Comparison of ENCODE assay signal across 17 cellular contexts in genomic region chr21:15397258-15397657, GRCh38.
DNase-seq lines count a peak whose midpoint lies in the region; ATAC-seq, FAIRE-seq and TF ChIP-seq lines count a peak whose summit lies in the region.
"Had no signal": no experiment of that assay in that cellular context is flagged by ENCODE, and none has a peak within 500 bp of the region (broad histone marks: within the 10 kb centered on the region; RNA-seq: fewer than 3 reads in every experiment).

No MANE protein-coding gene starts in this region.

- DNase-seq in NCI-H748 (lab: John Stamatoyannopoulos, UW; ENCODE audit: unreplicated experiment) = peak; percentile 64
- DNase-seq in NCI-H748 treated with DMSO at 0.1 percent for 48 hours (lab: John Stamatoyannopoulos, UW) = no peak
- DNase-seq in NCI-H2029 treated with DMSO at 0.1 percent for 48 hours (lab: John Stamatoyannopoulos, UW) = peak; percentile 50
- DNase-seq in HepG2 (ENCODE audit: low spot score) = peak; percentile 2
- DNase-seq in immature natural killer cell = no peak
- DNase-seq: BE2C; Caco-2; CD8-positive, alpha-beta T cell; DND-41; GDM1; GM23248; H7 had no signal

- FAIRE-seq in HepG2 (lab: Jason Lieb, UNC) = no peak
- FAIRE-seq: A549, GM12892 had no signal

- H3K27ac Mint-ChIP-seq in immature natural killer cell = no peak overlapping the region
- H3K27ac Mint-ChIP-seq: CD14-positive monocyte; CD8-positive, alpha-beta T cell; IgD-negative memory B cell had no signal

- no peak for TF ChIP-seq CTCF in HepG2 (CRISPR knock-in tag; IDR thresholded peaks at IDR 0.05)

- POLR2A ChIA-PET in HepG2 (lab: Yijun Ruan, JAX) = no interaction called here

- no peak overlapping the region for H3K27ac ChIP-seq in HepG2 (ENCODE audit: extremely low read length, insufficient read depth, low read length)
- H3K27ac ChIP-seq: A549, GM23248 had no signal

- no peak overlapping the region for H3K4me2 ChIP-seq in HepG2 (ENCODE audit: low read depth, low read length)
- H3K4me2 ChIP-seq: A549 had no signal

- TF ChIP-seq EP300 in HepG2 (IDR thresholded peaks at IDR 0.05; ENCODE audit: low read depth in 2 of 2, low read length in 2 of 2) (no peak), HepG2 (CRISPR knock-in tag; IDR thresholded peaks at IDR 0.05; ENCODE audit: borderline replicate concordance) (no peak)

- no peaks in the 10 kb centered on the region for H3K27me3 ChIP-seq in HepG2 (ENCODE audit: control insufficient read depth in 1 of 2, insufficient read depth in 2 of 2, low read length in 2 of 2)
- H3K27me3 ChIP-seq: BE2C had no signal

- no peak for TF ChIP-seq POLR2A in HepG2 (IDR thresholded peaks at IDR 0.05; ENCODE audit: insufficient read depth in 1 of 2, low read depth in 2 of 2, low read length in 2 of 2)

- ATAC-seq in HepG2 (no peak), GM19023 (IDR thresholded peaks at IDR 0.05; ENCODE audit: unreplicated experiment) (no peak)
- ATAC-seq: A549; CD8-positive, alpha-beta T cell had no signal

- H3K4me1 ChIP-seq in HepG2 (ENCODE audit: insufficient read depth, low read length) = peaks cover 18% of the 10 kb centered on the region
- H3K4me1 ChIP-seq: A549, BE2C had no signal

- TF ChIP-seq RAD21 in HepG2 (CRISPR knock-in tag; IDR thresholded peaks at IDR 0.05) = no peak

- no peak overlapping the region for H3K4me3 Mint-ChIP-seq in immature natural killer cell
- H3K4me3 Mint-ChIP-seq: CD14-positive monocyte; CD8-positive, alpha-beta T cell; IgD-negative memory B cell had no signal

- H3K9ac ChIP-seq in HepG2 (ENCODE audit: insufficient read depth, low read depth, low read length) = no peak overlapping the region
- H3K9ac ChIP-seq: GM23248 had no signal

- no peaks in the 10 kb centered on the region for H3K36me3 ChIP-seq in HepG2 (replicated peaks in 1 of 2; ENCODE audit: control insufficient read depth in 1 of 2, insufficient read depth in 2 of 2, low read length in 2 of 2)
- H3K36me3 ChIP-seq: BE2C had no signal

- 94% methylated on average over 2 of the region's 2 CpGs for WGBS in HepG2 (ENCODE audit: low lambda C conversion rate)

- no peaks in the 10 kb centered on the region for H3K4me1 Mint-ChIP-seq in immature natural killer cell
- H3K4me1 Mint-ChIP-seq: CD14-positive monocyte, IgD-negative memory B cell had no signal

- H4K20me1 ChIP-seq in HepG2 (ENCODE audit: insufficient read depth, low read length) = no peaks in the 10 kb centered on the region

- H3K27me3 Mint-ChIP-seq in immature natural killer cell (ENCODE audit: low read depth in 3 of 3) = peaks cover 0 to 4% (median 1%) of the 10 kb centered on the region in 3 donors
- H3K27me3 Mint-ChIP-seq: IgD-negative memory B cell had no signal

- no peaks in the 10 kb centered on the region for H3K9me3 ChIP-seq in HepG2 (ENCODE audit: low read length)
- H3K9me3 ChIP-seq: A549, BE2C, Caco-2 had no signal

- in situ Hi-C loops in HepG2 (cut with HindIII; ENCODE audit: extremely low pct_ligation_motif_present, low pct_unique_long_range_greater_than_20kb) = no loop called here

- no TSS peak for BruUV-seq in HepG2 (replicated peaks; lab: Mats Ljungman, UMichigan)

- no peaks in the 10 kb centered on the region for H3K79me2 ChIP-seq in HepG2 (ENCODE audit: insufficient read depth, low read length)

- CTCF ChIA-PET in HepG2 (lab: Yijun Ruan, JAX; ENCODE audit: low intra/inter-chr PET ratio, low total read pairs) = no interaction called here

- H3K9me3 Mint-ChIP-seq in immature natural killer cell = peaks cover 0 to 4% (median 0%) of the 10 kb centered on the region in 6 donors
- H3K9me3 Mint-ChIP-seq: CD8-positive, alpha-beta T cell had no signal

- H3K4me3 ChIP-seq in HepG2 (replicated peaks in 1 of 3; ENCODE audit: insufficient read depth in 1 of 3, low read depth in 2 of 3, low read length in 3 of 3) = no peak overlapping the region
- H3K4me3 ChIP-seq: A549, GM23248 had no signal

- H2AFZ ChIP-seq in HepG2 (ENCODE audit: low read length) = no peak overlapping the region
- H2AFZ ChIP-seq: GM23248 had no signal

- no peaks in the 10 kb centered on the region for H3K36me3 Mint-ChIP-seq in immature natural killer cell
- H3K36me3 Mint-ChIP-seq: CD14-positive monocyte; CD8-positive, alpha-beta T cell; IgD-negative memory B cell had no signal

- intact Hi-C loops in HepG2 (cut with micrococcal nuclease; ENCODE audit: unreplicated experiment) = no loop called here

TF ChIP-seq in HepG2, 621 proteins besides CTCF, POLR2A, EP300 and RAD21:
- TF ChIP-seq, protein P1, sequence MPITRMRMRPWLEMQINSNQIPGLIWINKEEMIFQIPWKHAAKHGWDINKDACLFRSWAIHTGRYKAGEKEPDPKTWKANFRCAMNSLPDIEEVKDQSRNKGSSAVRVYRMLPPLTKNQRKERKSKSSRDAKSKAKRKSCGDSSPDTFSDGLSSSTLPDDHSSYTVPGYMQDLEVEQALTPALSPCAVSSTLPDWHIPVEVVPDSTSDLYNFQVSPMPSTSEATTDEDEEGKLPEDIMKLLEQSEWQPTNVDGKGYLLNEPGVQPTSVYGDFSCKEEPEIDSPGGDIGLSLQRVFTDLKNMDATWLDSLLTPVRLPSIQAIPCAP (CRISPR knock-in tag; IDR thresholded peaks at IDR 0.05; ENCODE audit: low read depth) = no peak
- no peak for TF ChIP-seq IRX3 (CRISPR knock-in tag; IDR thresholded peaks at IDR 0.05; ENCODE audit: borderline replicate concordance, low read depth)
- TF ChIP-seq SAP130 (CRISPR knock-in tag; IDR thresholded peaks at IDR 0.05; ENCODE audit: low read depth) = no peak
- no peak for TF ChIP-seq PPARG (CRISPR knock-in tag; conservative IDR thresholded peaks at IDR 0.05)
- no peak for TF ChIP-seq ZNF572 (CRISPR knock-in tag; IDR thresholded peaks at IDR 0.05)
- TF ChIP-seq JUND (CRISPR knock-in tag; IDR thresholded peaks at IDR 0.05) = no peak
- TF ChIP-seq MTA3 (CRISPR knock-in tag; IDR thresholded peaks at IDR 0.05) = no peak
- TF ChIP-seq, protein P2, sequence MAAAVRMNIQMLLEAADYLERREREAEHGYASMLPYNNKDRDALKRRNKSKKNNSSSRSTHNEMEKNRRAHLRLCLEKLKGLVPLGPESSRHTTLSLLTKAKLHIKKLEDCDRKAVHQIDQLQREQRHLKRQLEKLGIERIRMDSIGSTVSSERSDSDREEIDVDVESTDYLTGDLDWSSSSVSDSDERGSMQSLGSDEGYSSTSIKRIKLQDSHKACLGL (CRISPR knock-in tag; IDR thresholded peaks at IDR 0.05) = no peak
- no peak for TF ChIP-seq MTERF4 (CRISPR knock-in tag; IDR thresholded peaks at IDR 0.05)
- TF ChIP-seq ZNF83 (CRISPR knock-in tag; IDR thresholded peaks at IDR 0.05; ENCODE audit: borderline replicate concordance) = no peak
- TF ChIP-seq POGZ (CRISPR knock-in tag; IDR thresholded peaks at IDR 0.05) = no peak
- TF ChIP-seq HOXA7 (CRISPR knock-in tag; IDR thresholded peaks at IDR 0.05) = no peak
- TF ChIP-seq CHCHD3 (CRISPR knock-in tag; IDR thresholded peaks at IDR 0.05) = no peak
- no peak for TF ChIP-seq HDAC1 (CRISPR knock-in tag; IDR thresholded peaks at IDR 0.05)
- TF ChIP-seq KDM2A (CRISPR knock-in tag; IDR thresholded peaks at IDR 0.05; ENCODE audit: borderline replicate concordance, low read depth) = no peak
- TF ChIP-seq IKZF1 (IDR thresholded peaks at IDR 0.05) = no peak
- TF ChIP-seq ADNP (CRISPR knock-in tag; IDR thresholded peaks at IDR 0.05) = no peak
- no peak for TF ChIP-seq ZNF224 (CRISPR knock-in tag; IDR thresholded peaks at IDR 0.05)
- no peak for TF ChIP-seq HNRNPL (IDR thresholded peaks at IDR 0.05; ENCODE audit: low read depth, low read length)
TF ChIP-seq in HepG2: peak in this region for 0.

Comparison
In these comparisons a context has a peak if more than half of its experiments do, and no peak if none do; other contexts are left out.
1. DNase-seq: peak in NCI-H748 (single experiment), NCI-H2029 treated with DMSO at 0.1 percent for 48 hours (single experiment) and HepG2 (single experiment); none in NCI-H748 treated with DMSO at 0.1 percent for 48 hours (single experiment) and immature natural killer cell (0 of 3).